In genomic region chr19:57746580-57747471, GRCh38 we compare ENCODE assay signal across 8 cellular contexts. TPM values are rescaled to one million over a fixed set of nuclear protein-coding genes. Genes with fewer than 3 reads are reported as not detected.
A peak's percentile ranks its signal among the peaks of the same experiment; 100 is the strongest.
DNase-seq lines count a peak whose midpoint lies in the region; ATAC-seq and TF ChIP-seq lines count a peak whose summit lies in the region.

Gene ZNF776, plus strand, starts transcription at chr19:57746815. Its CDS starts 244 bp downstream, at chr19:57747059.

- H3K36me3 ChIP-seq in DND-41 (ENCODE audit: insufficient read depth, low read length) (peaks cover 49% of the 10 kb centered on the region), Peyer's patch (peaks cover 0 to 40% (median 0%) of the 10 kb centered on the region in 3 donors), fibroblast of lung (ENCODE audit: control insufficient read depth, insufficient read depth, low read length) (peaks cover 2% of the 10 kb centered on the region)

- peaks cover 33% of the 10 kb centered on the region for H3K4me1 ChIP-seq in DND-41 (ENCODE audit: insufficient read depth, low read length)
- H3K4me1 ChIP-seq in Peyer's patch = peaks cover 0 to 13% (median 4%) of the 10 kb centered on the region in 4 donors
- peaks cover 3% of the 10 kb centered on the region for H3K4me1 ChIP-seq in fibroblast of lung (ENCODE audit: control insufficient read depth, extremely low read depth, insufficient read depth, low read length)

- DNase-seq in DND-41 (peak; percentile 90), KG1 (lab: John Stamatoyannopoulos, UW) (peak; percentile 94), Peyer's patch (peak; percentile 75 to 93 (median 80)), fibroblast of lung (ENCODE audit: low read depth in 2 of 2) (peak; percentile 89 to 93), naive B cell (peak; percentile 81)
- DNase-seq in activated T-cell treated with anti-CD3 and anti-CD28 coated beads, Interleukin-2, amount 50 U/mL, for 72 hours = peak; percentile 82 to 87
- DNase-seq in stimulated activated effector memory CD8-positive, alpha-beta T cell treated with anti-CD3 and anti-CD28 coated beads, Interleukin-12 subunit alpha, Interleukin-12 subunit beta, amount 100 ng/mL, for 72 hours (ENCODE audit: low spot score in 2 of 2) = peak; percentile 52 to 85

- H2AFZ ChIP-seq in DND-41 (ENCODE audit: low read depth, low read length) (peak within 1 kb of the TSS; percentile 91), fibroblast of lung (ENCODE audit: low read length) (peak within 1 kb of the TSS; percentile 82)

- ATAC-seq in DND-41 (ENCODE audit: insufficient read depth, low read depth) (peak; percentile 98), GM21737 (IDR thresholded peaks at IDR 0.05; ENCODE audit: unreplicated experiment) (peak; percentile 97), naive B cell (ENCODE audit: low read depth in 2 of 2) (peak; percentile 98)
- peak; percentile 98 to 99 for ATAC-seq in activated T-cell treated with anti-CD3 and anti-CD28 coated beads, Interleukin-2, amount 50 U/mL, for 72 hours (replicated peaks in 1 of 2)
- peak; percentile 100 for ATAC-seq in stimulated activated effector memory CD8-positive, alpha-beta T cell treated with anti-CD3 and anti-CD28 coated beads, Interleukin-12 subunit alpha, Interleukin-12 subunit beta, amount 100 ng/mL, for 72 hours

- no peaks in the 10 kb centered on the region for H4K20me1 ChIP-seq in DND-41 (ENCODE audit: insufficient read depth, low read length)
- H4K20me1 ChIP-seq in fibroblast of lung (ENCODE audit: control insufficient read depth, extremely low read depth, insufficient read depth, low read length) = no peaks in the 10 kb centered on the region

- H3K4me3 Mint-ChIP-seq in activated T-cell treated with anti-CD3 and anti-CD28 coated beads, Interleukin-2, amount 50 U/mL, for 72 hours = peak within 1 kb of the TSS; percentile 81 to 99
- peak within 1 kb of the TSS; percentile 94 to 100 (median 98) for H3K4me3 Mint-ChIP-seq in naive B cell
- peak within 1 kb of the TSS; percentile 100 for H3K4me3 Mint-ChIP-seq in stimulated activated effector memory CD8-positive, alpha-beta T cell treated with anti-CD3 and anti-CD28 coated beads, Interleukin-12 subunit alpha, Interleukin-12 subunit beta, amount 100 ng/mL, for 72 hours

- H3K4me2 ChIP-seq in DND-41 (ENCODE audit: insufficient read depth, low read length) (peak within 1 kb of the TSS; percentile 77), fibroblast of lung (ENCODE audit: extremely low read depth, insufficient read depth, low read length) (peak within 1 kb of the TSS; percentile 92)

- peak within 1 kb of the TSS; percentile 89 for H3K9ac ChIP-seq in DND-41 (ENCODE audit: low read depth, low read length)
- peak within 1 kb of the TSS; percentile 66 for H3K9ac ChIP-seq in fibroblast of lung (ENCODE audit: insufficient read depth, low read length)

- peaks cover 27% of the 10 kb centered on the region for H3K4me1 Mint-ChIP-seq in activated T-cell treated with anti-CD3 and anti-CD28 coated beads, Interleukin-2, amount 50 U/mL, for 72 hours (ENCODE audit: low read depth)
- H3K4me1 Mint-ChIP-seq in naive B cell = peaks cover 36 to 50% (median 39%) of the 10 kb centered on the region in 3 donors
- H3K4me1 Mint-ChIP-seq in stimulated activated effector memory CD8-positive, alpha-beta T cell treated with anti-CD3 and anti-CD28 coated beads, Interleukin-12 subunit alpha, Interleukin-12 subunit beta, amount 100 ng/mL, for 72 hours = peaks cover 19% of the 10 kb centered on the region

- H3K27ac Mint-ChIP-seq in activated T-cell treated with anti-CD3 and anti-CD28 coated beads, Interleukin-2, amount 50 U/mL, for 72 hours = peak within 1 kb of the TSS; percentile 73
- H3K27ac Mint-ChIP-seq in naive B cell = peak within 1 kb of the TSS; percentile 88 to 99 (median 97)
- H3K27ac Mint-ChIP-seq in stimulated activated effector memory CD8-positive, alpha-beta T cell treated with anti-CD3 and anti-CD28 coated beads, Interleukin-12 subunit alpha, Interleukin-12 subunit beta, amount 100 ng/mL, for 72 hours = peak within 1 kb of the TSS; percentile 99

- H3K4me3 ChIP-seq in DND-41 (ENCODE audit: low read depth in 1 of 2, low read length in 2 of 2) (peak within 1 kb of the TSS; percentile 72 to 97), Peyer's patch (peak within 1 kb of the TSS; percentile 62 to 85 (median 76)), fibroblast of lung (replicated peaks in 1 of 4; ENCODE audit: control extremely low read depth in 1 of 4, insufficient read depth in 1 of 4, low read depth in 3 of 4, low read length in 4 of 4) (peak within 1 kb of the TSS; percentile 21 to 98 (median 84))

- TF ChIP-seq POLR2A in Peyer's patch (IDR thresholded peaks at IDR 0.05) = peak in 1 of 2 donors; percentile 26

- no peaks in the 10 kb centered on the region for H3K9me3 ChIP-seq in DND-41 (ENCODE audit: insufficient read depth, low read length, severe bottlenecking)
- peaks cover 0 to 46% (median 5%) of the 10 kb centered on the region in 4 donors for H3K9me3 ChIP-seq in Peyer's patch
- no peaks in the 10 kb centered on the region for H3K9me3 ChIP-seq in fibroblast of lung (ENCODE audit: control insufficient read depth, insufficient read depth, low read depth, low read length)

- peaks cover 14 to 26% of the 10 kb centered on the region in 2 donors for H3K9me3 Mint-ChIP-seq in activated T-cell treated with anti-CD3 and anti-CD28 coated beads, Interleukin-2, amount 50 U/mL, for 72 hours
- peaks cover 0 to 11% (median 0%) of the 10 kb centered on the region in 7 donors for H3K9me3 Mint-ChIP-seq in naive B cell
- peaks cover 25% of the 10 kb centered on the region for H3K9me3 Mint-ChIP-seq in stimulated activated effector memory CD8-positive, alpha-beta T cell treated with anti-CD3 and anti-CD28 coated beads, Interleukin-12 subunit alpha, Interleukin-12 subunit beta, amount 100 ng/mL, for 72 hours

- H3K36me3 Mint-ChIP-seq in activated T-cell treated with anti-CD3 and anti-CD28 coated beads, Interleukin-2, amount 50 U/mL, for 72 hours (ENCODE audit: insufficient read depth in 2 of 2) = peaks cover 35 to 58% of the 10 kb centered on the region in 2 donors
- peaks cover 16 to 43% of the 10 kb centered on the region in 2 donors for H3K36me3 Mint-ChIP-seq in naive B cell
- H3K36me3 Mint-ChIP-seq in stimulated activated effector memory CD8-positive, alpha-beta T cell treated with anti-CD3 and anti-CD28 coated beads, Interleukin-12 subunit alpha, Interleukin-12 subunit beta, amount 100 ng/mL, for 72 hours = peaks cover 47% of the 10 kb centered on the region

- peaks cover 49% of the 10 kb centered on the region for H3K79me2 ChIP-seq in DND-41 (ENCODE audit: insufficient read depth, low read length)
- H3K79me2 ChIP-seq in fibroblast of lung (ENCODE audit: control insufficient read depth, insufficient read depth, low read length) = peaks cover 21% of the 10 kb centered on the region

- no peak for TF ChIP-seq CTCF in DND-41 (IDR thresholded peaks at IDR 0.05; ENCODE audit: borderline replicate concordance, extremely low read depth, low read length, poor library complexity, severe bottlenecking)
- TF ChIP-seq CTCF in Peyer's patch (IDR thresholded peaks at IDR 0.05) = no peak
- no peak for TF ChIP-seq CTCF in fibroblast of lung (conservative IDR thresholded peaks at IDR 0.05 in 1 of 2, IDR thresholded peaks at IDR 0.05 in 1 of 2; ENCODE audit: low read depth in 1 of 2, low read length in 2 of 2)

- H3K27ac ChIP-seq in DND-41 (ENCODE audit: low read length) = peak within 1 kb of the TSS; percentile 91
- peak within 1 kb of the TSS; percentile 69 to 83 (median 78) for H3K27ac ChIP-seq in Peyer's patch
- H3K27ac ChIP-seq in fibroblast of lung (ENCODE audit: insufficient read depth, low read length) = peak within 1 kb of the TSS; percentile 51

- H3K27me3 ChIP-seq in DND-41 (ENCODE audit: insufficient read depth, low read length, poor library complexity) = no peaks in the 10 kb centered on the region
- H3K27me3 ChIP-seq in Peyer's patch = no peaks in the 10 kb centered on the region
- no peaks in the 10 kb centered on the region for H3K27me3 ChIP-seq in fibroblast of lung (ENCODE audit: control insufficient read depth, insufficient read depth, low read length)

- no peaks in the 10 kb centered on the region for H3K27me3 Mint-ChIP-seq in activated T-cell treated with anti-CD3 and anti-CD28 coated beads, Interleukin-2, amount 50 U/mL, for 72 hours (ENCODE audit: low read depth)
- H3K27me3 Mint-ChIP-seq in naive B cell = no peaks in the 10 kb centered on the region

RNA-seq across cellular contexts. Expression of gene ZNF776, which starts in this region (rescaled TPM):
- total RNA-seq in Peyer's patch (10 to 100 TPM; 11.3 to 25.6 (median 15.8) TPM), fibroblast of lung (10.3 and 20.0 TPM in 2 replicates)
- total RNA-seq in activated T-cell treated with anti-CD3 and anti-CD28 coated beads, Interleukin-2, amount 50 U/mL, for 72 hours = 10 to 100 TPM; 13.4 to 14.1 TPM
- polyA plus RNA-seq in fibroblast of lung (5.7 and 7.8 TPM in 2 replicates), naive B cell (ENCODE audit: low read depth in 6 of 6) (10 to 100 TPM; 11.9 to 18.4 (median 15.1) TPM)
- polyA plus RNA-seq in fibroblast of lung (2012) = 4.5 and 7.9 TPM in 2 replicates
- 5.6 and 7.1 TPM in 2 replicates for polyA minus RNA-seq in fibroblast of lung (ENCODE audit: low replicate concordance)

Comparison
In these comparisons a context has a peak if more than half of its experiments do, and no peak if none do; other contexts are left out.
1. Peak in every context shown above with its lines: DNase-seq, ATAC-seq, H3K4me3 ChIP-seq and H3K27ac ChIP-seq.